ENCODE assay signal across 8 cellular contexts in genomic region chr14:103848720-103849077, GRCh38. TPM values are rescaled to one million over a fixed set of nuclear protein-coding genes. Genes with fewer than 3 reads are reported as not detected.
DNase-seq lines count a peak whose midpoint lies in the region; ATAC-seq, FAIRE-seq and TF ChIP-seq lines count a peak whose summit lies in the region.

No MANE protein-coding gene starts in this region.

- peaks cover 2% of the 10 kb centered on the region for H3K36me3 Mint-ChIP-seq in activated naive CD8-positive, alpha-beta T cell treated with anti-CD3 and anti-CD28 coated beads, Interleukin-2, amount 10 ng/mL, durations not matched to agents 7 days and 5 days
- no peaks in the 10 kb centered on the region for H3K36me3 Mint-ChIP-seq in immature natural killer cell

- no peak for ATAC-seq in activated naive CD8-positive, alpha-beta T cell treated with anti-CD3 and anti-CD28 coated beads, Interleukin-2, amount 10 ng/mL, durations not matched to agents 7 days and 5 days (ENCODE audit: low read depth)
- ATAC-seq in GM19467 (IDR thresholded peaks at IDR 0.05; ENCODE audit: unreplicated experiment) (no peak), GM21576 (IDR thresholded peaks at IDR 0.05; ENCODE audit: unreplicated experiment) (no peak)

- H3K27ac Mint-ChIP-seq in activated naive CD8-positive, alpha-beta T cell treated with anti-CD3 and anti-CD28 coated beads, Interleukin-2, amount 10 ng/mL, durations not matched to agents 7 days and 5 days: no peak overlapping the region
- peak overlapping the region in 5 of 6 donors; percentile 1 to 74 (median 69) for H3K27ac Mint-ChIP-seq in immature natural killer cell

- no peaks in the 10 kb centered on the region for H3K9me3 ChIP-seq in skeletal muscle tissue (ENCODE audit: control insufficient read depth in 3 of 3, low read length in 3 of 3)

- TF ChIP-seq CTCF in D721Med (IDR thresholded peaks at IDR 0.05; ENCODE audit: insufficient read depth, missing control alignments): no peak

- POLR2A ChIA-PET in activated naive CD8-positive, alpha-beta T cell treated with anti-CD3 and anti-CD28 coated beads, Interleukin-2, amount 10 ng/mL, durations not matched to agents 7 days and 5 days (lab: Charles Lee): no interaction called here

- peak overlapping the region; percentile 66 for H3K27ac ChIP-seq in skeletal muscle tissue (ENCODE audit: low read depth, low read length)

- H3K27me3 Mint-ChIP-seq in activated naive CD8-positive, alpha-beta T cell treated with anti-CD3 and anti-CD28 coated beads, Interleukin-2, amount 10 ng/mL, durations not matched to agents 7 days and 5 days: peaks cover 20% of the 10 kb centered on the region
- peaks cover 6 to 13% (median 11%) of the 10 kb centered on the region in 3 donors for H3K27me3 Mint-ChIP-seq in immature natural killer cell (ENCODE audit: low read depth in 3 of 3)

- peak overlapping the region; percentile 54 for H3K4me3 Mint-ChIP-seq in activated naive CD8-positive, alpha-beta T cell treated with anti-CD3 and anti-CD28 coated beads, Interleukin-2, amount 10 ng/mL, durations not matched to agents 7 days and 5 days
- H3K4me3 Mint-ChIP-seq in immature natural killer cell: peak overlapping the region; percentile 74 to 83 (median 80)

- H3K36me3 ChIP-seq in H7 (replicated peaks; ENCODE audit: control insufficient read depth, insufficient read depth, low read length): no peaks in the 10 kb centered on the region
- H3K36me3 ChIP-seq in skeletal muscle tissue (ENCODE audit: control insufficient read depth in 3 of 3, insufficient read depth in 3 of 3, low read length in 3 of 3): no peaks in the 10 kb centered on the region

- peak overlapping the region in 1 of 3 donors; percentile 84 for H3K9ac ChIP-seq in skeletal muscle tissue (ENCODE audit: low read depth in 1 of 3, low read length in 3 of 3)

- FAIRE-seq in D721Med (lab: Jason Lieb, UNC): no peak

- H3K27me3 ChIP-seq in H7 (ENCODE audit: control insufficient read depth, insufficient read depth, low read length) (peaks cover 32% of the 10 kb centered on the region), skeletal muscle tissue (ENCODE audit: control insufficient read depth in 3 of 3, insufficient read depth in 3 of 3, low read length in 3 of 3) (no peaks in the 10 kb centered on the region)

- peak overlapping the region; percentile 74; the same call in 1 of the 2 replicates for H3K4me3 ChIP-seq in H7 (ENCODE audit: insufficient read depth, low read depth, low read length)
- peak overlapping the region in 2 of 3 donors; percentile 66 to 75 for H3K4me3 ChIP-seq in skeletal muscle tissue (ENCODE audit: low read length in 3 of 3)

- DNase-seq in H7 (no peak), immature natural killer cell (no peak), D721Med (ENCODE audit: insufficient read length, low spot score) (no peak), T1000 (lab: John Stamatoyannopoulos, UW) (no peak)
- no peak for DNase-seq in activated naive CD8-positive, alpha-beta T cell treated with anti-CD3 and anti-CD28 coated beads, Interleukin-2, amount 10 ng/mL, durations not matched to agents 7 days and 5 days

- peaks cover 14 to 19% (median 15%) of the 10 kb centered on the region in 3 donors for H3K4me1 ChIP-seq in skeletal muscle tissue (ENCODE audit: control insufficient read depth in 3 of 3, insufficient read depth in 3 of 3, low read length in 3 of 3)

- H3K9me3 Mint-ChIP-seq in activated naive CD8-positive, alpha-beta T cell treated with anti-CD3 and anti-CD28 coated beads, Interleukin-2, amount 10 ng/mL, durations not matched to agents 7 days and 5 days: no peaks in the 10 kb centered on the region
- H3K9me3 Mint-ChIP-seq in immature natural killer cell: no peaks in the 10 kb centered on the region

- peaks cover 11% of the 10 kb centered on the region for H3K4me1 Mint-ChIP-seq in activated naive CD8-positive, alpha-beta T cell treated with anti-CD3 and anti-CD28 coated beads, Interleukin-2, amount 10 ng/mL, durations not matched to agents 7 days and 5 days
- H3K4me1 Mint-ChIP-seq in immature natural killer cell: peaks cover 14 to 19% of the 10 kb centered on the region in 2 donors

RNA-seq across cellular contexts. Expression of gene PPP1R13B, which starts 1.3 kb away (rescaled TPM):
- 2.3 and 2.8 TPM in 2 replicates for total RNA-seq in H7 (2014; rRNA removed; shearing (Covaris generic))
- total RNA-seq in activated naive CD8-positive, alpha-beta T cell treated with anti-CD3 and anti-CD28 coated beads, Interleukin-2, amount 10 ng/mL, durations not matched to agents 7 days and 5 days: 10 to 100 TPM; 17.0 to 17.7 TPM
- polyA plus RNA-seq in immature natural killer cell: 1 to 10 TPM in 2 of 3 donors, under 1 TPM in 1; 0.85 to 6.7 (median 4.1) TPM
- 4.7 TPM for total RNA-seq in skeletal muscle tissue
